2 cellular contexts compared by ENCODE assay signal in the genomic region with DNA sequence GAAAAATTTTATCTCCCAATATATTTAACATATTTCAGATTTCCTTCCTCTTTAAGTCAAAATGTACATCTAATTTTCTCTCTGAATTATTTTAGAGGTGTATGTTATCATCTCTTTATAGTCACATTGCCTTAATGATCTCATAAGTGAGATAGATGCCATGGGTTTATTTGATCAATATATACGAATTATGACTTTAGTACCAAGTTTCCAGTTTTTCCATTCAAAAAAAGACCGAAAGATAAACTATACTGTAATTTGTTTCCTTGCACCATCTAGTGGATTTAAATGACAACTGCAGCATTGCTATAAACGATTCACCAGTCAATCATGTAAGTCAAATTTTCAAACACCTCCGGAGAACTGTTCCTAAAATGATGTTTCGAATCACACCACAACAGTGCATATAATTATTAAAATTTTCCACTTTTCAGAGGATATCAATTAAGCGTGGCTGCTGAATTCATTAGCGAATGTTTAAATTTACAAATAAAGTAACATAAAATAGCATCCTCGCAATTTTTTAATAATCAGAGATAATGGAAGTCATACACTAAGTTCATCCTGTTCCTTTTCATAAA.
TF ChIP-seq lines count a peak whose summit lies in the region.

No MANE protein-coding gene starts in this region.

TF ChIP-seq in HEK293, 187 proteins besides CTCF, POLR2A, EP300 and RAD21:
- TF ChIP-seq, protein P1, sequence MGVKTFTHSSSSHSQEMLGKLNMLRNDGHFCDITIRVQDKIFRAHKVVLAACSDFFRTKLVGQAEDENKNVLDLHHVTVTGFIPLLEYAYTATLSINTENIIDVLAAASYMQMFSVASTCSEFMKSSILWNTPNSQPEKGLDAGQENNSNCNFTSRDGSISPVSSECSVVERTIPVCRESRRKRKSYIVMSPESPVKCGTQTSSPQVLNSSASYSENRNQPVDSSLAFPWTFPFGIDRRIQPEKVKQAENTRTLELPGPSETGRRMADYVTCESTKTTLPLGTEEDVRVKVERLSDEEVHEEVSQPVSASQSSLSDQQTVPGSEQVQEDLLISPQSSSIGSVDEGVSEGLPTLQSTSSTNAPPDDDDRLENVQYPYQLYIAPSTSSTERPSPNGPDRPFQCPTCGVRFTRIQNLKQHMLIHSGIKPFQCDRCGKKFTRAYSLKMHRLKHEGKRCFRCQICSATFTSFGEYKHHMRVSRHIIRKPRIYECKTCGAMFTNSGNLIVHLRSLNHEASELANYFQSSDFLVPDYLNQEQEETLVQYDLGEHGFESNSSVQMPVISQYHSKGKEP (tag by site-specific recombination; IDR thresholded peaks at IDR 0.05), result peak; percentile 21; the same call in 1 of the 2 replicates
- TF ChIP-seq KLF10 (tag by site-specific recombination; IDR thresholded peaks at IDR 0.05), result peak; percentile 17; the same call in 1 of the 2 replicates
- peak; percentile 14 for TF ChIP-seq SETDB1 (IDR thresholded peaks at IDR 0.05; ENCODE audit: insufficient read length, low read length)
- TF ChIP-seq, protein P2, sequence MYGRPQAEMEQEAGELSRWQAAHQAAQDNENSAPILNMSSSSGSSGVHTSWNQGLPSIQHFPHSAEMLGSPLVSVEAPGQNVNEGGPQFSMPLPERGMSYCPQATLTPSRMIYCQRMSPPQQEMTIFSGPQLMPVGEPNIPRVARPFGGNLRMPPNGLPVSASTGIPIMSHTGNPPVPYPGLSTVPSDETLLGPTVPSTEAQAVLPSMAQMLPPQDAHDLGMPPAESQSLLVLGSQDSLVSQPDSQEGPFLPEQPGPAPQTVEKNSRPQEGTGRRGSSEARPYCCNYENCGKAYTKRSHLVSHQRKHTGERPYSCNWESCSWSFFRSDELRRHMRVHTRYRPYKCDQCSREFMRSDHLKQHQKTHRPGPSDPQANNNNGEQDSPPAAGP (tag by site-specific recombination; IDR thresholded peaks at IDR 0.05), result no peak
- TF ChIP-seq ZNF37A (tag by site-specific recombination; IDR thresholded peaks at IDR 0.05), result 0 out of 2 replicates have a peak, but pooled peaks have one; percentile 22
- TF ChIP-seq, protein P3, sequence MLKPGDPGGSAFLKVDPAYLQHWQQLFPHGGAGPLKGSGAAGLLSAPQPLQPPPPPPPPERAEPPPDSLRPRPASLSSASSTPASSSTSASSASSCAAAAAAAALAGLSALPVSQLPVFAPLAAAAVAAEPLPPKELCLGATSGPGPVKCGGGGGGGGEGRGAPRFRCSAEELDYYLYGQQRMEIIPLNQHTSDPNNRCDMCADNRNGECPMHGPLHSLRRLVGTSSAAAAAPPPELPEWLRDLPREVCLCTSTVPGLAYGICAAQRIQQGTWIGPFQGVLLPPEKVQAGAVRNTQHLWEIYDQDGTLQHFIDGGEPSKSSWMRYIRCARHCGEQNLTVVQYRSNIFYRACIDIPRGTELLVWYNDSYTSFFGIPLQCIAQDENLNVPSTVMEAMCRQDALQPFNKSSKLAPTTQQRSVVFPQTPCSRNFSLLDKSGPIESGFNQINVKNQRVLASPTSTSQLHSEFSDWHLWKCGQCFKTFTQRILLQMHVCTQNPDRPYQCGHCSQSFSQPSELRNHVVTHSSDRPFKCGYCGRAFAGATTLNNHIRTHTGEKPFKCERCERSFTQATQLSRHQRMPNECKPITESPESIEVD (tag by site-specific recombination; IDR thresholded peaks at IDR 0.05), result 0 out of 2 replicates have a peak, but pooled peaks have one; percentile 34
- TF ChIP-seq ZNF366 (tag by site-specific recombination; conservative IDR thresholded peaks at IDR 0.05), result peak; percentile 65; the same call in 1 of the 2 replicates
- TF ChIP-seq ZNF660 (tag by site-specific recombination; IDR thresholded peaks at IDR 0.05), result peak; percentile 51
- TF ChIP-seq ZNF146 (tag by site-specific recombination; IDR thresholded peaks at IDR 0.05), result no peak
- TF ChIP-seq ZNF501 (tag by site-specific recombination; IDR thresholded peaks at IDR 0.05), result no peak
- peak; percentile 94 for TF ChIP-seq ZNF654 (tag by site-specific recombination; IDR thresholded peaks at IDR 0.05; ENCODE audit: low read depth)
- peak; percentile 19; the same call in 1 of the 2 replicates for TF ChIP-seq ZNF2 (tag by site-specific recombination; IDR thresholded peaks at IDR 0.05)
- TF ChIP-seq, protein P4, sequence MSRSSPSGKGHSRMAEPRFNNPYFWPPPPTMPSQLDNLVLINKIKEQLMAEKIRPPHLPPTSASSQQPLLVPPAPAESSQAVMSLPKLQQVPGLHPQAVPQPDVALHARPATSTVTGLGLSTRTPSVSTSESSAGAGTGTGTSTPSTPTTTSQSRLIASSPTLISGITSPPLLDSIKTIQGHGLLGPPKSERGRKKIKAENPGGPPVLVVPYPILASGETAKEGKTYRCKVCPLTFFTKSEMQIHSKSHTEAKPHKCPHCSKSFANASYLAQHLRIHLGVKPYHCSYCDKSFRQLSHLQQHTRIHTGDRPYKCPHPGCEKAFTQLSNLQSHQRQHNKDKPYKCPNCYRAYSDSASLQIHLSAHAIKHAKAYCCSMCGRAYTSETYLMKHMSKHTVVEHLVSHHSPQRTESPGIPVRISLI (tag by site-specific recombination; IDR thresholded peaks at IDR 0.05), result peak; percentile 91
- no peak for TF ChIP-seq ZNF311 (tag by site-specific recombination; IDR thresholded peaks at IDR 0.05; ENCODE audit: borderline replicate concordance)
- TF ChIP-seq, protein P5, sequence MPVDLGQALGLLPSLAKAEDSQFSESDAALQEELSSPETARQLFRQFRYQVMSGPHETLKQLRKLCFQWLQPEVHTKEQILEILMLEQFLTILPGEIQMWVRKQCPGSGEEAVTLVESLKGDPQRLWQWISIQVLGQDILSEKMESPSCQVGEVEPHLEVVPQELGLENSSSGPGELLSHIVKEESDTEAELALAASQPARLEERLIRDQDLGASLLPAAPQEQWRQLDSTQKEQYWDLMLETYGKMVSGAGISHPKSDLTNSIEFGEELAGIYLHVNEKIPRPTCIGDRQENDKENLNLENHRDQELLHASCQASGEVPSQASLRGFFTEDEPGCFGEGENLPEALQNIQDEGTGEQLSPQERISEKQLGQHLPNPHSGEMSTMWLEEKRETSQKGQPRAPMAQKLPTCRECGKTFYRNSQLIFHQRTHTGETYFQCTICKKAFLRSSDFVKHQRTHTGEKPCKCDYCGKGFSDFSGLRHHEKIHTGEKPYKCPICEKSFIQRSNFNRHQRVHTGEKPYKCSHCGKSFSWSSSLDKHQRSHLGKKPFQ (tag by site-specific recombination; IDR thresholded peaks at IDR 0.05), result 0 out of 2 replicates have a peak, but pooled peaks have one; percentile 8

TF ChIP-seq in HepG2, 621 proteins besides CTCF, POLR2A, EP300 and RAD21:
- TF ChIP-seq, protein P6, sequence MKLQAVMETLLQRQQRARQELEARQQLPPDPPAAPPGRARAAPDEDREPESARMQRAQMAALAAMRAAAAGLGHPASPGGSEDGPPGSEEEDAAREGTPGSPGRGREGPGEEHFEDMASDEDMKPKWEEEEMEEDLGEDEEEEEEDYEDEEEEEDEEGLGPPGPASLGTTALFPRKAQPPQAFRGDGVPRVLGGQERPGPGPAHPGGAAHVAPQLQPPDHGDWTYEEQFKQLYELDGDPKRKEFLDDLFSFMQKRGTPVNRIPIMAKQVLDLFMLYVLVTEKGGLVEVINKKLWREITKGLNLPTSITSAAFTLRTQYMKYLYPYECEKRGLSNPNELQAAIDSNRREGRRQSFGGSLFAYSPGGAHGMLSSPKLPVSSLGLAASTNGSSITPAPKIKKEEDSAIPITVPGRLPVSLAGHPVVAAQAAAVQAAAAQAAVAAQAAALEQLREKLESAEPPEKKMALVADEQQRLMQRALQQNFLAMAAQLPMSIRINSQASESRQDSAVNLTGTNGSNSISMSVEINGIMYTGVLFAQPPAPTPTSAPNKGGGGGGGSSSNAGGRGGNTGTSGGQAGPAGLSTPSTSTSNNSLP (IDR thresholded peaks at IDR 0.05; ENCODE audit: low read depth, low read length), result peak; percentile 77; the same call in 1 of the 2 replicates
- TF ChIP-seq STAG1 (CRISPR knock-in tag; IDR thresholded peaks at IDR 0.05), result peak; percentile 43
- TF ChIP-seq CHD4 (IDR thresholded peaks at IDR 0.05; ENCODE audit: borderline replicate concordance, low read length), result peak; percentile 66; the same call in 1 of the 2 replicates
- no peak for TF ChIP-seq ZNF883 (CRISPR knock-in tag; IDR thresholded peaks at IDR 0.05; ENCODE audit: not compliant biosample characterization)
- TF ChIP-seq ZNF17 (CRISPR knock-in tag; IDR thresholded peaks at IDR 0.05), result 0 out of 2 replicates have a peak, but pooled peaks have one; percentile 20
- TF ChIP-seq KDM5A (IDR thresholded peaks at IDR 0.05; ENCODE audit: borderline replicate concordance, low read length), result peak; percentile 90
- TF ChIP-seq RFXANK (CRISPR knock-in tag; IDR thresholded peaks at IDR 0.05), result no peak
- TF ChIP-seq RORA (CRISPR knock-in tag; IDR thresholded peaks at IDR 0.05), result 0 out of 2 replicates have a peak, but pooled peaks have one; percentile 70
